In genomic region chr2:31054817-31055216, GRCh38 we compare ENCODE assay signal across 18 cellular contexts.
"Had no signal": no experiment of that assay in that cellular context is flagged by ENCODE, and none has a peak within 500 bp of the region (broad histone marks: within the 10 kb centered on the region; RNA-seq: fewer than 3 reads in every experiment).

No MANE protein-coding gene starts in this region.

- H3K4me1 Mint-ChIP-seq: naive thymus-derived CD8-positive, alpha-beta T cell had no signal

- H3K27ac Mint-ChIP-seq: naive thymus-derived CD8-positive, alpha-beta T cell had no signal

- H3K36me3 Mint-ChIP-seq: naive thymus-derived CD8-positive, alpha-beta T cell had no signal

- DNase-seq: cerebellar nuclear complex; dermis blood vessel endothelial cell; esophagus squamous epithelium; foreskin keratinocyte; kidney; left cardiac atrium; mammary epithelial cell; naive thymus-derived CD8-positive, alpha-beta T cell; psoas muscle; retina; sigmoid colon; stimulated activated CD4-positive, alpha-beta T cell treated with anti-CD3 and anti-CD28 coated beads, Interleukin-2, amount 100 ng/mL, for 48 hours; stimulated activated naive CD4-positive, alpha-beta T cell treated with Interleukin-2 at 50 U/mL for 16 hours; trophoblast cell had no signal

- H3K36me3 ChIP-seq: esophagus squamous epithelium, sigmoid colon had no signal

- H3K9me3 ChIP-seq: esophagus squamous epithelium, psoas muscle, sigmoid colon had no signal

- H3K27me3 ChIP-seq: esophagus squamous epithelium, foreskin keratinocyte, hepatocyte, sigmoid colon had no signal

- H3K4me3 Mint-ChIP-seq: naive thymus-derived CD8-positive, alpha-beta T cell had no signal

- ATAC-seq: foreskin keratinocyte; naive thymus-derived CD8-positive, alpha-beta T cell; psoas muscle had no signal

- H3K27ac ChIP-seq: esophagus squamous epithelium, foreskin keratinocyte, hepatocyte, parathyroid adenoma, psoas muscle, sigmoid colon, skin epidermis had no signal

- H3K4me1 ChIP-seq: esophagus squamous epithelium, foreskin keratinocyte, parathyroid adenoma, psoas muscle, sigmoid colon had no signal

- FAIRE-seq: colon, kidney had no signal

- H3K4me3 ChIP-seq: esophagus squamous epithelium, hepatocyte, psoas muscle, sigmoid colon, skin epidermis had no signal
